In genomic region chr6:137246801-137247202, GRCh38 we compare ENCODE assay signal across 25 cellular contexts. TPM values are rescaled to one million over a fixed set of nuclear protein-coding genes. Genes with fewer than 3 reads are reported as not detected.
DNase-seq lines count a peak whose midpoint lies in the region; ATAC-seq lines count a peak whose summit lies in the region.
"Had no signal": no experiment of that assay in that cellular context is flagged by ENCODE, and none has a peak within 500 bp of the region (broad histone marks: within the 10 kb centered on the region; RNA-seq: fewer than 3 reads in every experiment).

No MANE protein-coding gene starts in this region.

- H3K4me1 ChIP-seq in BLaER1 treated with 17β-estradiol and CSF1 and Interleukin-3, amounts not matched to agents 10 nM and 100 nM = peaks cover 0 to 83% (median 7%) of the 10 kb centered on the region in 10 experiments; a peak in 10 of 20 replicates
- H3K4me1 ChIP-seq: Peyer's patch had no signal

- peak overlapping the region in 6 of 11 experiments; percentile 17 to 87 (median 66); a peak in 11 of 22 replicates for H3K4me2 ChIP-seq in BLaER1 treated with 17β-estradiol and CSF1 and Interleukin-3, amounts not matched to agents 10 nM and 100 nM

- H3K27ac ChIP-seq in BLaER1 treated with 17β-estradiol and CSF1 and Interleukin-3, amounts not matched to agents 10 nM and 100 nM = peak overlapping the region in 4 of 11 experiments; percentile 38 to 66 (median 56); a peak in 5 of 22 replicates
- H3K27ac ChIP-seq: body of pancreas, HL-60 had no signal

- no peaks in the 10 kb centered on the region for H3K36me3 ChIP-seq in BLaER1 treated with 17β-estradiol and CSF1 and Interleukin-3, amounts not matched to agents 10 nM and 100 nM
- H3K36me3 ChIP-seq: Peyer's patch had no signal

- no peaks in the 10 kb centered on the region for H3K27me3 ChIP-seq in BLaER1 treated with 17β-estradiol and CSF1 and Interleukin-3, amounts not matched to agents 10 nM and 100 nM
- H3K27me3 ChIP-seq: body of pancreas, Peyer's patch had no signal

- no peak overlapping the region for H3K4me3 ChIP-seq in BLaER1 treated with 17β-estradiol and CSF1 and Interleukin-3, amounts not matched to agents 10 nM and 100 nM
- H3K4me3 ChIP-seq: body of pancreas, Peyer's patch had no signal

- peak; percentile 42 for DNase-seq in globus pallidus (ENCODE audit: low spot score)
- DNase-seq in stimulated activated CD4-positive, alpha-beta T cell treated with anti-CD3 and anti-CD28 coated beads, Interleukin-15, amount 100 ng/mL, for 24 hours = no peak
- DNase-seq in activated CD4-positive, alpha-beta T cell treated with anti-CD3 and anti-CD28 coated beads, Interleukin-2, amount 50 U/mL, for 4 hours = no peak
- no peak for DNase-seq in NCI-H1417 treated with DMSO at 0.1 percent for 48 hours (lab: John Stamatoyannopoulos, UW)
- no peak for DNase-seq in H4 (ENCODE audit: low spot score)
- DNase-seq: activated CD4-positive, alpha-beta T cell treated with anti-CD3 and anti-CD28 coated beads, Interleukin-2, amount 10 ng/mL, durations not matched to agents 7 days and 5 days; activated naive CD4-positive, alpha-beta T cell; activated T-cell treated with anti-CD3 and anti-CD28 coated beads, Interleukin-2, amount 50 U/mL, for 48 hours; body of pancreas; cerebellar nuclear complex; HCEC 1CT; Kasumi-1; natural killer cell; NCI-H1048; NCI-H187 treated with DMSO at 0.1 percent for 48 hours; NCI-H524 treated with DMSO at 0.1 percent for 48 hours; Peyer's patch; SHP77 treated with DMSO at 0.1 percent for 48 hours; stimulated activated naive CD4-positive, alpha-beta T cell treated with Interleukin-2 at 50 U/mL for 16 hours; SW 1271 had no signal

- H3K9ac ChIP-seq in BLaER1 treated with 17β-estradiol and CSF1 and Interleukin-3, amounts not matched to agents 10 nM and 100 nM = peak overlapping the region in 3 of 11 experiments; percentile 35 to 60 (median 42); a peak in 3 of 22 replicates

- ATAC-seq in GM18909 (IDR thresholded peaks at IDR 0.05; ENCODE audit: poor library complexity, unreplicated experiment) (peak; percentile 65), HG03432 (IDR thresholded peaks at IDR 0.05; ENCODE audit: unreplicated experiment) (peak; percentile 71)
- ATAC-seq: body of pancreas, natural killer cell, WTC11 had no signal

- no peaks in the 10 kb centered on the region for H4K20me1 ChIP-seq in BLaER1 treated with 17β-estradiol and CSF1 and Interleukin-3, amounts not matched to agents 10 nM and 100 nM

- peaks cover 5 to 52% (median 11%) of the 10 kb centered on the region in 11 experiments; a peak in 17 of 22 replicates for H3K9me3 ChIP-seq in BLaER1 treated with 17β-estradiol and CSF1 and Interleukin-3, amounts not matched to agents 10 nM and 100 nM (replicated peaks in 1 of 11)
- H3K9me3 ChIP-seq: body of pancreas, Peyer's patch had no signal

RNA-seq across cellular contexts. Expression of gene IFNGR1, which starts 27.6 kb away (rescaled TPM):
- total RNA-seq in H4 (2014; rRNA removed; shearing (Covaris generic)) = 21.9 and 39.1 TPM in 2 replicates
